In genomic region chr14:49581961-49582210, GRCh38 we compare ENCODE assay signal across 14 cellular contexts. TPM values are rescaled to one million over a fixed set of nuclear protein-coding genes. Genes with fewer than 3 reads are reported as not detected.
DNase-seq lines count a peak whose midpoint lies in the region; ATAC-seq, FAIRE-seq and TF ChIP-seq lines count a peak whose summit lies in the region.
"Had no signal": no experiment of that assay in that cellular context is flagged by ENCODE, and none has a peak within 500 bp of the region (broad histone marks: within the 10 kb centered on the region; RNA-seq: fewer than 3 reads in every experiment).

No MANE protein-coding gene starts in this region.

- H3K4me3 Mint-ChIP-seq in CD4-positive, alpha-beta memory T cell: peak overlapping the region in 6 of 8 donors; percentile 13 to 52 (median 40)

- SMC1A ChIA-PET in GM12878 (lab: Charles Lee; ENCODE audit: uncharacterized antibody, unreplicated experiment): no interaction called here

- no peak overlapping the region for H3K9ac ChIP-seq in GM12878 (ENCODE audit: control insufficient read depth, insufficient read depth, low read length)

- H3K4me1 ChIP-seq in CD4-positive, alpha-beta memory T cell (ENCODE audit: insufficient read depth, low read length): peaks cover 52% of the 10 kb centered on the region
- H3K4me1 ChIP-seq in HEK293 (ENCODE audit: control insufficient read depth, insufficient read depth, low read length): peaks cover 11% of the 10 kb centered on the region
- no peaks in the 10 kb centered on the region for H3K4me1 ChIP-seq in GM12878 (ENCODE audit: control insufficient read depth, insufficient read depth, low read length)

- H3K27me3 ChIP-seq in CD4-positive, alpha-beta memory T cell (ENCODE audit: insufficient read depth, low read length): no peaks in the 10 kb centered on the region
- H3K27me3 ChIP-seq in GM12878 (replicated peaks in 1 of 2; ENCODE audit: control insufficient read depth in 2 of 2, insufficient read depth in 2 of 2, low read length in 1 of 2): no peaks in the 10 kb centered on the region

- no peak overlapping the region for H3K27ac ChIP-seq in CD4-positive, alpha-beta memory T cell (ENCODE audit: low read depth, low read length)
- H3K27ac ChIP-seq in HEK293 (ENCODE audit: extremely low read depth, low read depth, low read length): no peak overlapping the region
- no peak overlapping the region for H3K27ac ChIP-seq in GM12878 (ENCODE audit: control insufficient read depth, insufficient read depth)

- peaks cover 0 to 4% of the 10 kb centered on the region in 2 donors for H3K27me3 Mint-ChIP-seq in CD4-positive, alpha-beta memory T cell

- peaks cover 42 to 73% of the 10 kb centered on the region in 2 donors for H3K36me3 Mint-ChIP-seq in CD4-positive, alpha-beta memory T cell

- H3K9me3 Mint-ChIP-seq in CD4-positive, alpha-beta memory T cell: peaks cover 0 to 11% (median 0%) of the 10 kb centered on the region in 8 donors

- RAD21 ChIA-PET in GM12878 (lab: Charles Lee; ENCODE audit: unreplicated experiment): interaction anchor here (1.2 kb wide), 1 partner anchor 42 kb away, joined by 3 read pairs; no protein-coding TSS in a partner anchor

- H3K27ac Mint-ChIP-seq in CD4-positive, alpha-beta memory T cell: peak overlapping the region in 5 of 7 donors; percentile 49 to 100 (median 84)

- H3K9me3 ChIP-seq in CD4-positive, alpha-beta memory T cell (ENCODE audit: control insufficient read depth in 1 of 2, low read length in 2 of 2): no peaks in the 10 kb centered on the region
- H3K9me3 ChIP-seq in HEK293 (ENCODE audit: control insufficient read depth, insufficient read depth, low read depth, low read length) (no peaks in the 10 kb centered on the region), GM12878 (replicated peaks; ENCODE audit: control insufficient read depth, insufficient read depth, low read length) (no peaks in the 10 kb centered on the region)

- TF ChIP-seq RAD21 in GM12878 (IDR thresholded peaks at IDR 0.05; ENCODE audit: insufficient read depth, low read depth, low read length): no peak

- H3K4me3 ChIP-seq in CD4-positive, alpha-beta memory T cell (ENCODE audit: low read length in 2 of 2): no peak overlapping the region
- no peak overlapping the region for H3K4me3 ChIP-seq in HEK293 (ENCODE audit: low read depth, low read length)
- H3K4me3 ChIP-seq in GM12878: no peak overlapping the region

- peaks cover 62% of the 10 kb centered on the region for H3K79me2 ChIP-seq in GM12878 (ENCODE audit: control insufficient read depth, insufficient read depth, low read length)

- TF ChIP-seq POLR2A in GM12878 (IDR thresholded peaks at IDR 0.05; ENCODE audit: low read depth, low read length): 0 out of 2 replicates have a peak, but pooled peaks have one; percentile 50

- no peak for TF ChIP-seq EP300 in GM12878 (IDR thresholded peaks at IDR 0.05; ENCODE audit: borderline replicate concordance in 1 of 2, control insufficient read depth in 1 of 2, low read depth in 2 of 2, low read length in 2 of 2)

- DNase-seq in CD4-positive, alpha-beta memory T cell: no peak
- DNase-seq in GM12878 (ENCODE audit: low read depth, low spot score) (no peak), SIG-M5 (lab: John Stamatoyannopoulos, UW) (no peak), hypothalamus (lab: John Stamatoyannopoulos, UW) (no peak), T-helper 2 cell (no peak)
- DNase-seq: activated CD4-positive, alpha-beta T cell treated with anti-CD3 and anti-CD28 coated beads, Interleukin-2, amount 50 U/mL, for 4 hours; aorta; effector CD8-positive, alpha-beta T cell; IMR-90; NCI-H187; stimulated activated CD4-positive, alpha-beta T cell treated with anti-CD3 and anti-CD28 coated beads, Interleukin-12 subunit alpha, Interleukin-12 subunit beta, amount 100 ng/mL, for 4 hours; SW 1271 had no signal

- no peak overlapping the region for H3K4me2 ChIP-seq in GM12878 (ENCODE audit: control insufficient read depth, insufficient read depth)

- no TSS peak for BruUV-seq in GM12878 (replicated peaks; lab: Mats Ljungman, UMichigan)

- POLR2A ChIA-PET in CD4-positive, alpha-beta memory T cell (lab: Charles Lee; ENCODE audit: partially characterized antibody): no interaction called here
- POLR2A ChIA-PET in HEK293 (lab: Yijun Ruan, JAX) (interaction anchor here (0.6 kb wide), 2 partner anchors 12 to 562 kb away, joined by 3 read pairs; no protein-coding TSS in a partner anchor), GM12878 (lab: Charles Lee) (interaction anchor here (0.7 to 1.3 kb wide), 3 partner anchors 15 to 43 kb away, joined by 3 to 5 read pairs (median 4); partner anchors contain the start of genes MGAT2 and RPL36AL)

- WGBS in GM12878 (ENCODE audit: insufficient coverage, insufficient replicate concordance, low lambda C conversion rate, missing lambda C conversion rate): 100% methylated on average over 1 of the region's 1 CpG

- intact Hi-C loops in CD4-positive, alpha-beta memory T cell (cut with micrococcal nuclease): no loop called here
- intact Hi-C loops in GM12878 (cut with micrococcal nuclease; ENCODE audit: unreplicated experiment): no loop called here

- H3K4me1 Mint-ChIP-seq in CD4-positive, alpha-beta memory T cell: peaks cover 45 to 85% (median 55%) of the 10 kb centered on the region in 4 donors

- in situ Hi-C loops in GM12878 (cut with MboI): no loop called here

- no peak for FAIRE-seq in GM12878 (lab: Jason Lieb, UNC)
- FAIRE-seq: H54 had no signal

- CTCF ChIA-PET in CD4-positive, alpha-beta memory T cell (lab: Charles Lee; ENCODE audit: partially characterized antibody): interaction anchor here (1.2 kb wide), 1 partner anchor 39 kb away, joined by 3 read pairs; the partner anchor contains the start of genes MGAT2 and RPL36AL
- CTCF ChIA-PET in HEK293 (lab: Yijun Ruan, JAX) (no interaction called here), GM12878 (lab: Yijun Ruan, JAX) (interaction anchor here (0.9 kb wide), 1 partner anchor 84 kb away, joined by 3 read pairs; no protein-coding TSS in a partner anchor)

- H2AFZ ChIP-seq in GM12878 (ENCODE audit: control insufficient read depth, low read depth, low read length): no peak overlapping the region

- no peak for ATAC-seq in GM12878

- H3K36me3 ChIP-seq in CD4-positive, alpha-beta memory T cell (ENCODE audit: insufficient read depth, low read length): peaks cover 32% of the 10 kb centered on the region
- H3K36me3 ChIP-seq in HEK293 (ENCODE audit: control insufficient read depth in 2 of 2, insufficient read depth in 1 of 2, low read length in 2 of 2) (peaks cover 33 to 40% of the 10 kb centered on the region in 2 experiments), GM12878 (ENCODE audit: control insufficient read depth in 2 of 2, insufficient read depth in 2 of 2, low read length in 1 of 2) (peaks cover 4 to 24% of the 10 kb centered on the region in 2 experiments)

- no peak for TF ChIP-seq CTCF in HEK293 (tag by site-specific recombination; IDR thresholded peaks at IDR 0.05)
- no peak for TF ChIP-seq CTCF in GM12878 (IDR thresholded peaks at IDR 0.05 in 2 of 3, conservative IDR thresholded peaks at IDR 0.05 in 1 of 3; ENCODE audit: control insufficient read depth in 2 of 3, extremely low read depth in 1 of 3, insufficient read depth in 1 of 3, low read depth in 3 of 3, low read length in 3 of 3)

- H4K20me1 ChIP-seq in GM12878 (ENCODE audit: control insufficient read depth, insufficient read depth): peaks cover 4% of the 10 kb centered on the region; the same call in 1 of the 2 replicates

RNA-seq across cellular contexts. Expression of gene RPS29, which starts 4.3 kb away (rescaled TPM):
- total RNA-seq in CD4-positive, alpha-beta memory T cell: 1,000 to 10,000 TPM; 3,602 to 3,749 TPM
- over 10,000 TPM in 1 of 2 donors, 1,000 to 10,000 TPM in 1; 8,635 to 10,008 TPM for polyA plus RNA-seq in CD4-positive, alpha-beta memory T cell
- 345 and 424 TPM in 2 replicates for total RNA-seq in GM12878 (2013; cell fraction: nucleolus; rRNA removed)
- total RNA-seq in GM12878 (2014; rRNA removed) (4,733 and 4,923 TPM in 2 replicates), GM12878 (2014; rRNA removed; fragmentation: Illumina TruSeq; extraction: Trizol) (3,284 and 3,322 TPM in 2 replicates), GM12878 (2021) (2,727 and 2,890 TPM in 2 replicates)
- polyA plus RNA-seq in GM12878 (2011; ENCODE audit: low read depth): 3,291 TPM
- polyA plus RNA-seq in GM12878 (2011; rRNA removed) (3,967 and 5,760 TPM in 2 replicates), GM12878 (2014; fragmentation: Illumina TruSeq; extraction: Trizol) (3,829 and 3,986 TPM in 2 replicates), GM12878 (2014; fragmentation: Nextera tagmentation; extraction: Ambion mirVana) (1,000 to 10,000 TPM; 7,374 to 7,763 TPM), GM12878 (2014; rRNA removed) (10,815 and 11,432 TPM in 2 replicates), GM12878 (2016; fragmentation: Nextera tagmentation; extraction: Ambion mirVana) (1,000 to 10,000 TPM; 2,685 to 2,702 TPM)
- 7,866 and 27,616 TPM in 2 replicates for polyA plus RNA-seq in GM12878 (2011; cell fraction: cytosol; rRNA removed)
- polyA plus RNA-seq in GM12878 (2011; cell fraction: nucleus; rRNA removed): 1,846 and 2,118 TPM in 2 replicates
- polyA plus RNA-seq in GM12878 (2012): 13,737 and 20,851 TPM in 2 replicates
- 879 and 1,132 TPM in 2 replicates for polyA minus RNA-seq in GM12878 (2011; rRNA and poly(A)+ RNA removed)
- 471 and 480 TPM in 2 replicates for polyA minus RNA-seq in GM12878 (2011; cell fraction: cytosol; rRNA and poly(A)+ RNA removed)
- 234 and 334 TPM in 2 replicates for polyA minus RNA-seq in GM12878 (2011; cell fraction: nucleus; rRNA and poly(A)+ RNA removed)

RNA-seq across cellular contexts. Expression of gene LRR1, which starts 16.9 kb away (rescaled TPM):
- total RNA-seq in CD4-positive, alpha-beta memory T cell: 10 to 100 TPM; 13.6 to 16.1 TPM
- 10 to 100 TPM in 1 of 2 donors, 1 to 10 TPM in 1; 9.7 to 11.1 TPM for polyA plus RNA-seq in CD4-positive, alpha-beta memory T cell
- 28.5 and 31.4 TPM in 2 replicates for total RNA-seq in GM12878 (2013; cell fraction: nucleolus; rRNA removed)
- total RNA-seq in GM12878 (2014; rRNA removed) (54.0 and 66.4 TPM in 2 replicates), GM12878 (2014; rRNA removed; fragmentation: Illumina TruSeq; extraction: Trizol) (47.9 and 52.3 TPM in 2 replicates), GM12878 (2021) (46.7 and 48.9 TPM in 2 replicates)
- 14.3 TPM for polyA plus RNA-seq in GM12878 (2011; ENCODE audit: low read depth)
- polyA plus RNA-seq in GM12878 (2011; rRNA removed) (36.9 and 50.7 TPM in 2 replicates), GM12878 (2014; fragmentation: Illumina TruSeq; extraction: Trizol) (41.2 and 50.3 TPM in 2 replicates), GM12878 (2014; fragmentation: Nextera tagmentation; extraction: Ambion mirVana) (100 to 1,000 TPM in 1 of 2 experiments, 10 to 100 TPM in 1; 63.9 to 110 TPM), GM12878 (2014; rRNA removed) (42.8 and 45.3 TPM in 2 replicates), GM12878 (2016; fragmentation: Nextera tagmentation; extraction: Ambion mirVana) (10 to 100 TPM; 86.0 to 86.7 TPM)
- 20.0 and 24.4 TPM in 2 replicates for polyA plus RNA-seq in GM12878 (2011; cell fraction: cytosol; rRNA removed)
- 16.7 and 18.2 TPM in 2 replicates for polyA plus RNA-seq in GM12878 (2011; cell fraction: nucleus; rRNA removed)
- polyA plus RNA-seq in GM12878 (2012): 18.9 and 20.8 TPM in 2 replicates
- 17.0 and 17.7 TPM in 2 replicates for polyA minus RNA-seq in GM12878 (2011; rRNA and poly(A)+ RNA removed)
- 7.9 and 9.5 TPM in 2 replicates for polyA minus RNA-seq in GM12878 (2011; cell fraction: cytosol; rRNA and poly(A)+ RNA removed)
- polyA minus RNA-seq in GM12878 (2011; cell fraction: nucleus; rRNA and poly(A)+ RNA removed): 11.5 and 17.0 TPM in 2 replicates

RNA-seq across cellular contexts. Expression of gene RPL36AL, which starts 38.5 kb away (rescaled TPM):
- 100 to 1,000 TPM; 416 to 441 TPM for total RNA-seq in CD4-positive, alpha-beta memory T cell
- polyA plus RNA-seq in CD4-positive, alpha-beta memory T cell: 100 to 1,000 TPM; 669 to 761 TPM
- 33.9 and 35.8 TPM in 2 replicates for total RNA-seq in GM12878 (2013; cell fraction: nucleolus; rRNA removed)
- 260 and 320 TPM in 2 replicates for total RNA-seq in GM12878 (2014; rRNA removed)
- 549 and 554 TPM in 2 replicates for total RNA-seq in GM12878 (2014; rRNA removed; fragmentation: Illumina TruSeq; extraction: Trizol)
- 222 and 226 TPM in 2 replicates for total RNA-seq in GM12878 (2021)
- polyA plus RNA-seq in GM12878 (2011; ENCODE audit: low read depth): 592 TPM
- polyA plus RNA-seq in GM12878 (2011; rRNA removed): 230 and 328 TPM in 2 replicates
- polyA plus RNA-seq in GM12878 (2011; cell fraction: cytosol; rRNA removed): 147 and 155 TPM in 2 replicates
- 101 and 103 TPM in 2 replicates for polyA plus RNA-seq in GM12878 (2011; cell fraction: nucleus; rRNA removed)
- polyA plus RNA-seq in GM12878 (2012): 493 and 622 TPM in 2 replicates
- polyA plus RNA-seq in GM12878 (2014; fragmentation: Illumina TruSeq; extraction: Trizol): 618 and 667 TPM in 2 replicates
- 1,000 to 10,000 TPM; 1,365 to 1,379 TPM for polyA plus RNA-seq in GM12878 (2014; fragmentation: Nextera tagmentation; extraction: Ambion mirVana)
- polyA plus RNA-seq in GM12878 (2014; rRNA removed): 397 and 441 TPM in 2 replicates
- polyA plus RNA-seq in GM12878 (2016; fragmentation: Nextera tagmentation; extraction: Ambion mirVana): 100 to 1,000 TPM; 541 to 571 TPM
- polyA minus RNA-seq in GM12878 (2011; rRNA and poly(A)+ RNA removed): 86.5 and 135 TPM in 2 replicates
- polyA minus RNA-seq in GM12878 (2011; cell fraction: cytosol; rRNA and poly(A)+ RNA removed): 33.3 and 38.7 TPM in 2 replicates
- polyA minus RNA-seq in GM12878 (2011; cell fraction: nucleus; rRNA and poly(A)+ RNA removed): 10.8 and 14.1 TPM in 2 replicates

RNA-seq across cellular contexts. Expression of gene MGAT2, which starts 38.7 kb away (rescaled TPM):
- 10 to 100 TPM; 58.5 to 58.7 TPM for total RNA-seq in CD4-positive, alpha-beta memory T cell
- 10 to 100 TPM; 35.7 to 42.3 TPM for polyA plus RNA-seq in CD4-positive, alpha-beta memory T cell
- total RNA-seq in GM12878 (2013; cell fraction: nucleolus; rRNA removed): 32.0 and 34.6 TPM in 2 replicates
- 51.8 and 57.9 TPM in 2 replicates for total RNA-seq in GM12878 (2014; rRNA removed)
- 38.5 and 38.6 TPM in 2 replicates for total RNA-seq in GM12878 (2014; rRNA removed; fragmentation: Illumina TruSeq; extraction: Trizol)
- 47.9 and 49.5 TPM in 2 replicates for total RNA-seq in GM12878 (2021)
- polyA plus RNA-seq in GM12878 (2011; ENCODE audit: low read depth): 3.2 TPM
- 26.6 and 35.3 TPM in 2 replicates for polyA plus RNA-seq in GM12878 (2011; rRNA removed)
- polyA plus RNA-seq in GM12878 (2011; cell fraction: cytosol; rRNA removed): 23.4 and 24.2 TPM in 2 replicates
- polyA plus RNA-seq in GM12878 (2011; cell fraction: nucleus; rRNA removed): 15.5 and 17.3 TPM in 2 replicates
- 16.5 and 26.1 TPM in 2 replicates for polyA plus RNA-seq in GM12878 (2012)
- polyA plus RNA-seq in GM12878 (2014; fragmentation: Illumina TruSeq; extraction: Trizol): 38.0 and 45.9 TPM in 2 replicates
- under 1 TPM in 1 of 2 experiments, not detected in 1; 0.03 TPM for polyA plus RNA-seq in GM12878 (2014; fragmentation: Nextera tagmentation; extraction: Ambion mirVana)
- 32.9 and 34.7 TPM in 2 replicates for polyA plus RNA-seq in GM12878 (2014; rRNA removed)
- polyA plus RNA-seq in GM12878 (2016; fragmentation: Nextera tagmentation; extraction: Ambion mirVana): 10 to 100 TPM; 38.0 to 39.3 TPM
- 25.2 and 31.7 TPM in 2 replicates for polyA minus RNA-seq in GM12878 (2011; rRNA and poly(A)+ RNA removed)
- polyA minus RNA-seq in GM12878 (2011; cell fraction: cytosol; rRNA and poly(A)+ RNA removed): 13.8 and 15.4 TPM in 2 replicates
- 18.0 and 25.3 TPM in 2 replicates for polyA minus RNA-seq in GM12878 (2011; cell fraction: nucleus; rRNA and poly(A)+ RNA removed)

RNA-seq across cellular contexts. Expression of gene DNAAF2, which starts 53.2 kb away (rescaled TPM):
- 1 to 10 TPM; 8.7 to 9.8 TPM for total RNA-seq in CD4-positive, alpha-beta memory T cell
- polyA plus RNA-seq in CD4-positive, alpha-beta memory T cell: 10 to 100 TPM; 17.9 to 18.1 TPM
- total RNA-seq in GM12878 (2013; cell fraction: nucleolus; rRNA removed): 7.8 and 8.1 TPM in 2 replicates
- 12.6 and 14.0 TPM in 2 replicates for total RNA-seq in GM12878 (2014; rRNA removed)
- total RNA-seq in GM12878 (2014; rRNA removed; fragmentation: Illumina TruSeq; extraction: Trizol): 8.7 and 9.9 TPM in 2 replicates
- total RNA-seq in GM12878 (2021): 10.5 and 12.0 TPM in 2 replicates
- polyA plus RNA-seq in GM12878 (2011; ENCODE audit: low read depth): 2.0 TPM
- 9.0 and 13.3 TPM in 2 replicates for polyA plus RNA-seq in GM12878 (2011; rRNA removed)
- polyA plus RNA-seq in GM12878 (2011; cell fraction: cytosol; rRNA removed): 4.3 and 6.2 TPM in 2 replicates
- 2.9 and 4.4 TPM in 2 replicates for polyA plus RNA-seq in GM12878 (2011; cell fraction: nucleus; rRNA removed)
- polyA plus RNA-seq in GM12878 (2012): 5.2 and 6.3 TPM in 2 replicates
- 10.3 and 12.4 TPM in 2 replicates for polyA plus RNA-seq in GM12878 (2014; fragmentation: Illumina TruSeq; extraction: Trizol)
- 1 to 10 TPM; 5.7 to 6.1 TPM for polyA plus RNA-seq in GM12878 (2014; fragmentation: Nextera tagmentation; extraction: Ambion mirVana)
- 10.7 and 11.4 TPM in 2 replicates for polyA plus RNA-seq in GM12878 (2014; rRNA removed)
- 10 to 100 TPM; 21.2 to 24.7 TPM for polyA plus RNA-seq in GM12878 (2016; fragmentation: Nextera tagmentation; extraction: Ambion mirVana)
- polyA minus RNA-seq in GM12878 (2011; rRNA and poly(A)+ RNA removed): 2.6 and 3.2 TPM in 2 replicates
- polyA minus RNA-seq in GM12878 (2011; cell fraction: cytosol; rRNA and poly(A)+ RNA removed): 2.6 and 3.2 TPM in 2 replicates
- polyA minus RNA-seq in GM12878 (2011; cell fraction: nucleus; rRNA and poly(A)+ RNA removed): 2.2 and 3.6 TPM in 2 replicates
